ENCODE assay signal across 26 cellular contexts in genomic region chr3:32603064-32603463, GRCh38.
"Had no signal": no experiment of that assay in that cellular context is flagged by ENCODE, and none has a peak within 500 bp of the region (broad histone marks: within the 10 kb centered on the region; RNA-seq: fewer than 3 reads in every experiment).

No MANE protein-coding gene starts in this region.

- H3K4me3 ChIP-seq: ascending aorta, Peyer's patch, SJCRH30 had no signal

- H3K4me1 ChIP-seq: ascending aorta, Peyer's patch, SJCRH30 had no signal

- H3K4me2 ChIP-seq: SK-N-SH had no signal

- H3K27me3 ChIP-seq: ascending aorta, Peyer's patch, SJCRH30 had no signal

- H3K9me3 ChIP-seq: ascending aorta, Peyer's patch, SJCRH30, SK-N-SH had no signal

- DNase-seq: activated CD4-positive, alpha-beta T cell treated with anti-CD3 and anti-CD28 coated beads for 4 hours; activated CD8-positive, alpha-beta memory T cell treated with anti-CD3 and anti-CD28 coated beads, Interleukin-2, amount 50 U/mL, for 4 hours; activated CD8-positive, alpha-beta T cell treated with anti-CD3 and anti-CD28 coated beads for 36 hours; activated gamma-delta T cell treated with Interleukin-2 at 50 U/mL for 16 hours; activated naive CD4-positive, alpha-beta T cell treated with anti-CD3 and anti-CD28 coated beads, Interleukin-2, amount 10 ng/mL, durations not matched to agents 7 days and 5 days; activated T-cell treated with anti-CD3 and anti-CD28 coated beads, Interleukin-2, amount 50 U/mL, for 72 hours; KG1; NCI-H1092; NCI-H1417; NCI-H1930; NCI-H2171; NCI-H2227 treated with DMSO at 0.1 percent for 48 hours; NCI-H446 treated with DMSO at 0.1 percent for 48 hours; NCI-H524 treated with DMSO at 0.1 percent for 48 hours; NCI-H774; NK-92 treated with Interleukin-12 subunit alpha and Interleukin-12 subunit beta, amount 100 ng/mL, for 24 hours; OCI-M1; Right ventricle myocardium superior; SJCRH30; SK-N-SH; T-helper 1 cell had no signal

- ATAC-seq: activated CD4-positive, CD25-positive, alpha-beta regulatory T cell treated with anti-CD3 and anti-CD28 coated beads, Interleukin-2, amount 50 U/mL, for 24 hours; activated CD8-positive, alpha-beta T cell treated with anti-CD3 and anti-CD28 coated beads for 36 hours; activated T-cell treated with anti-CD3 and anti-CD28 coated beads, Interleukin-2, amount 50 U/mL, for 72 hours had no signal

- H3K9me2 ChIP-seq: SK-N-SH had no signal

- H3K36me3 ChIP-seq: ascending aorta, Peyer's patch, SJCRH30 had no signal

- H3K27ac ChIP-seq: ascending aorta, Peyer's patch, RWPE1, SJCRH30, VCaP had no signal
